ENCODE assay signal across 36 cellular contexts in the genomic region with DNA sequence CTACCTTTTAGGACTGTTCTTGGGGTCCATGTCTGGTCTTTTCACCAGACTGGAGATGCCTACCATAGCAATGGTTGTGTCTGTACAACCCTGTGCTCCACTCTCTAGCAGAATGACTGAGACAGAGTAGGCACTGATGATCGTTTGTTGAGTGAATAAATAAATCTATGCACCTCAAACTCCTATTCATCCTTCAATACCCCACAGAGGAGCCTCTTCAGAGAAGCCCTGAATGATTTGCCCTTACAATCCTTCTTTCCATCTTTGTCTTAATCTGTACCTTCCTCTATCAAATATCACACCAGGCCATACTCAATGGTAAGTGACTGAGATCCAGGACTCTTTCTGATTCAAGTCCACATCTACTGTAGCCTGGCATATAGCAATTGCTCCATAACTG. TPM values are rescaled to one million over a fixed set of nuclear protein-coding genes. Genes with fewer than 3 reads are reported as not detected.
"Had no signal": no experiment of that assay in that cellular context is flagged by ENCODE, and none has a peak within 500 bp of the region (broad histone marks: within the 10 kb centered on the region; RNA-seq: fewer than 3 reads in every experiment).

No MANE protein-coding gene starts in this region.

- H3K9me3 ChIP-seq: adrenal gland, body of pancreas, breast epithelium had no signal

- H3K27ac ChIP-seq: adrenal gland, body of pancreas, brain microvascular endothelial cell, breast epithelium, VCaP had no signal

- ATAC-seq: activated CD8-positive, alpha-beta T cell treated with anti-CD3 and anti-CD28 coated beads for 36 hours; activated naive CD4-positive, alpha-beta T cell treated with anti-CD3 and anti-CD28 coated beads, Interleukin-2, amount 50 U/mL, for 72 hours; activated T-cell treated with anti-CD3 and anti-CD28 coated beads, Interleukin-2, amount 50 U/mL, for 4 hours; activated T-cell treated with anti-CD3 and anti-CD28 coated beads, Interleukin-2, amount 50 U/mL, for 72 hours; activated T-helper 17 cell treated with anti-CD3 and anti-CD28 coated beads, Interleukin-2, amount 50 U/mL, for 72 hours; body of pancreas had no signal

- H3K4me1 ChIP-seq: body of pancreas, breast epithelium had no signal

- H3K36me3 ChIP-seq: adrenal gland, brain microvascular endothelial cell, breast epithelium had no signal

- H3K4me3 ChIP-seq: adrenal gland, body of pancreas, breast epithelium had no signal

- H3K27me3 ChIP-seq: adrenal gland, body of pancreas, brain microvascular endothelial cell, breast epithelium had no signal

- DNase-seq: activated B cell treated with CpG ODN at 0.5 μM for 24 hours; activated CD4-positive, alpha-beta memory T cell treated with anti-CD3 and anti-CD28 coated beads for 36 hours; activated CD4-positive, alpha-beta T cell treated with anti-CD3 and anti-CD28 coated beads for 4 hours; activated CD4-positive, alpha-beta T cell treated with anti-CD3 and anti-CD28 coated beads, Interleukin-2, amount 10 ng/mL, durations not matched to agents 24 days and 14 days; activated CD4-positive, alpha-beta T cell treated with anti-CD3 and anti-CD28 coated beads, Interleukin-2, amount 50 U/mL, for 1 hour; activated CD4-positive, alpha-beta T cell treated with anti-CD3 and anti-CD28 coated beads, Interleukin-2, amount 50 U/mL, for 4 hours; activated CD4-positive, CD25-positive, alpha-beta regulatory T cell treated with anti-CD3 and anti-CD28 coated beads, Interleukin-2, amount 50 U/mL, for 72 hours; activated CD8-positive, alpha-beta memory T cell treated with anti-CD3 and anti-CD28 coated beads, Interleukin-2, amount 50 U/mL, for 4 hours; activated CD8-positive, alpha-beta T cell treated with anti-CD3 and anti-CD28 coated beads for 36 hours; activated effector memory CD4-positive, alpha-beta T cell treated with anti-CD3 and anti-CD28 coated beads, Interleukin-2, amount 50 U/mL, for 16 hours; activated gamma-delta T cell treated with Interleukin-2 at 50 U/mL for 16 hours; activated naive CD4-positive, alpha-beta T cell; activated naive CD4-positive, alpha-beta T cell treated with anti-CD3 and anti-CD28 coated beads for 36 hours; activated naive CD4-positive, alpha-beta T cell treated with anti-CD3 and anti-CD28 coated beads, Interleukin-2, amount 50 U/mL, for 16 hours; activated naive CD8-positive, alpha-beta T cell treated with anti-CD3 and anti-CD28 coated beads for 36 hours; activated T-cell treated with anti-CD3 and anti-CD28 coated beads for 4 hours; activated T-cell treated with anti-CD3 and anti-CD28 coated beads, Interleukin-2, amount 50 U/mL, for 1 hour; activated T-cell treated with anti-CD3 and anti-CD28 coated beads, Interleukin-2, amount 50 U/mL, for 4 hours; activated T-cell treated with anti-CD3 and anti-CD28 coated beads, Interleukin-2, amount 50 U/mL, for 72 hours; adrenal gland; amniotic stem cell; aorta; body of pancreas; brain microvascular endothelial cell; central memory CD4-positive, alpha-beta T cell; T-helper 2 cell; T-helper 9 cell had no signal

- FAIRE-seq: astrocyte, TTC549 had no signal

RNA-seq across cellular contexts. Expression of gene PIMREG, which starts 23.3 kb away (rescaled TPM):
- total RNA-seq: body of pancreas, cardiac septum had no signal

RNA-seq across cellular contexts. Expression of gene AIPL1, which starts 32.6 kb away (rescaled TPM):
- total RNA-seq: activated B cell treated with CpG ODN at 0.5 μM for 24 hours; activated CD4-positive, alpha-beta memory T cell treated with anti-CD3 and anti-CD28 coated beads for 36 hours; activated CD4-positive, alpha-beta T cell treated with anti-CD3 and anti-CD28 coated beads, Interleukin-2, amount 10 ng/mL, durations not matched to agents 24 days and 14 days; activated CD8-positive, alpha-beta memory T cell treated with anti-CD3 and anti-CD28 coated beads for 36 hours; activated CD8-positive, alpha-beta T cell treated with anti-CD3 and anti-CD28 coated beads for 36 hours; activated naive CD4-positive, alpha-beta T cell treated with anti-CD3 and anti-CD28 coated beads for 36 hours; activated naive CD4-positive, alpha-beta T cell treated with anti-CD3 and anti-CD28 coated beads, Interleukin-2, amount 50 U/mL, for 72 hours; activated naive CD8-positive, alpha-beta T cell treated with anti-CD3 and anti-CD28 coated beads for 36 hours; activated T-cell treated with anti-CD3 and anti-CD28 coated beads, Interleukin-2, amount 50 U/mL, for 4 hours; activated T-cell treated with anti-CD3 and anti-CD28 coated beads, Interleukin-2, amount 50 U/mL, for 72 hours; activated T-helper 1 cell treated with anti-CD3 and anti-CD28 coated beads, Interleukin-12 subunit alpha, Interleukin-12 subunit beta, Interleukin-2, Interleukin-4 antibody, amounts not matched to agents 30 ng/mL and 10 ng/mL and 1 ng/mL, durations not matched to agents 14 hours and 24 hours and 36 hours; activated T-helper 17 cell treated with anti-CD3 and anti-CD28 coated beads, Interleukin-2, amount 50 U/mL, for 72 hours; adrenal gland; aorta; astrocyte; body of pancreas; breast epithelium; cardiac septum had no signal
- polyA plus RNA-seq: adrenal gland had no signal
